12 cellular contexts compared by ENCODE assay signal in the genomic region with DNA sequence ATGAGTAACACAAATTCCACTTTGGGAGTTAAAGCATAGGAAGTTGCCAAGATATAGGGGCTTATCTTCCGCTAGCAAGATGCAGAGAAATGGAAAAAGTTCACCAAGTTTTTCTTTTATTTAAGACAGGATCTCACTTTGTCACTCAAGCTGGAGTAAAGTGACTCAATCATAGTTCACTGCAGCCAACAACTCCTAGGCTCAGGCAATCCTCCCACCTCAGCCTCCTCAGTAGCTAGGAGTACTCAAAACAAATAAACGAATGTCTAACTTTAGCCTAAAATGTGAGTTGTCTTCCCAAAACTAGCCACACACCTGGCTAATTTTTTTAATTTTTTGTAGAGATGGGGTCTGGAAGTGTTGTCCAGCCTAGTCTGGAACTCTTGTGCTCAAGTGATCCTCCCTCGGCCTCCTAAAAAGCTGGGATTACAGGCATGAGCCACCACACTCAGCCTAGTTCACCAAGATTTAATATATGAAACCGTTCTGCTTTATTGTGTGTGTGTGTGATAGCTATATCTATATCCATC. TPM values are rescaled to one million over a fixed set of nuclear protein-coding genes. Genes with fewer than 3 reads are reported as not detected.
A peak's percentile ranks its signal among the peaks of the same experiment; 100 is the strongest.
DNase-seq lines count a peak whose midpoint lies in the region; ATAC-seq, FAIRE-seq and TF ChIP-seq lines count a peak whose summit lies in the region.
"Had no signal": no experiment of that assay in that cellular context is flagged by ENCODE, and none has a peak within 500 bp of the region (broad histone marks: within the 10 kb centered on the region; RNA-seq: fewer than 3 reads in every experiment).

No MANE protein-coding gene starts in this region.

- no peak overlapping the region for H2BK15ac ChIP-seq in mesendoderm (replicated peaks; ENCODE audit: low read depth)

- no peaks in the 10 kb centered on the region for H3K9me3 ChIP-seq in K562 (replicated peaks; ENCODE audit: control insufficient read depth, insufficient read depth, low read depth, low read length)
- H3K9me3 ChIP-seq: BLaER1 had no signal

- H3K4me2 ChIP-seq in K562 (ENCODE audit: insufficient read depth, low read length) (no peak overlapping the region), mesendoderm (ENCODE audit: low read length) (no peak overlapping the region)
- H3K4me2 ChIP-seq: BLaER1 had no signal

- peak; percentile 61 for TF ChIP-seq POLR2A in K562 (conservative IDR thresholded peaks at IDR 0.05)

- H3K36me3 Mint-ChIP-seq in HFFc6 (ENCODE audit: low read depth), result peaks cover 41% of the 10 kb centered on the region

- DNase-seq in AG10803 (ENCODE audit: low read depth) (peak; percentile 74), HFFc6 (peak; percentile 63), K562 (ENCODE audit: extremely low read depth in 1 of 4, low spot score in 3 of 4) (peak in 1 of 4 experiments; percentile 37), mesendoderm (peak; percentile 26), NCI-H1930 (lab: John Stamatoyannopoulos, UW) (no peak), AG20443 (ENCODE audit: low spot score) (no peak)
- DNase-seq: activated CD4-positive, CD25-positive, alpha-beta regulatory T cell; activated effector memory CD4-positive, alpha-beta T cell treated with Interleukin-2 at 50 U/mL for 16 hours; midbrain had no signal

- no TSS peak for BruUV-seq in K562 (replicated peaks; lab: Mats Ljungman, UMichigan)

- H3K9me1 ChIP-seq in K562 (ENCODE audit: control insufficient read depth, insufficient read depth, low read length), result no peaks in the 10 kb centered on the region

- H4K8ac ChIP-seq in mesendoderm (ENCODE audit: low read depth, low read length), result no peak overlapping the region

- H3K36me3 ChIP-seq in K562 (ENCODE audit: control insufficient read depth, insufficient read depth, low read length) (peaks cover 46% of the 10 kb centered on the region), mesendoderm (ENCODE audit: control insufficient read depth, insufficient read depth, low read length) (peaks cover 6% of the 10 kb centered on the region)

- H3K18ac ChIP-seq in mesendoderm (ENCODE audit: low read length), result no peak overlapping the region

- no peak overlapping the region for H3K56ac ChIP-seq in mesendoderm (ENCODE audit: low read length)

- H4K20me1 ChIP-seq in K562 (replicated peaks; ENCODE audit: control insufficient read depth, insufficient read depth, low read length), result no peaks in the 10 kb centered on the region

- H3K4me1 ChIP-seq in K562 (replicated peaks in 1 of 2; ENCODE audit: control insufficient read depth in 2 of 2, insufficient read depth in 2 of 2, low read length in 2 of 2) (0 out of 5 replicates have a peak, but pooled peaks cover 0 to 2% of the 10 kb centered on the region in 2 experiments), mesendoderm (ENCODE audit: control insufficient read depth, low read depth, low read length) (no peaks in the 10 kb centered on the region)

- TF ChIP-seq EP300 in K562 (IDR thresholded peaks at IDR 0.05; ENCODE audit: low read length), result no peak

- in situ Hi-C loops in K562 (cut with MboI), result no loop called here

- no peak overlapping the region for H3K4ac ChIP-seq in mesendoderm (ENCODE audit: low read depth, low read length)

- peaks cover 47% of the 10 kb centered on the region for H3K9me3 Mint-ChIP-seq in HFFc6

- H3K23ac ChIP-seq in mesendoderm (ENCODE audit: low read length), result no peak overlapping the region

- no peak overlapping the region for H2BK5ac ChIP-seq in mesendoderm (ENCODE audit: low read length)

- CTCF ChIA-PET in K562 (lab: Yijun Ruan, JAX; ENCODE audit: low intra/inter-chr PET ratio), result no interaction called here

- WGBS in K562 (ENCODE audit: insufficient coverage, low coverage, missing lambda C conversion rate), result 48% methylated on average over 4 of the region's 4 CpGs
- whole genome bisulfite sequencing in mesendoderm (ENCODE audit: extremely low coverage, insufficient coverage, low lambda C conversion rate), result no CpG with 5 or more reads among the region's 4 CpGs

- ATAC-seq in K562 (peak; percentile 54), HG03521 (IDR thresholded peaks at IDR 0.05; ENCODE audit: unreplicated experiment) (no peak)
- ATAC-seq in activated CD4-positive, CD25-positive, alpha-beta regulatory T cell treated with anti-CD3 and anti-CD28 coated beads, Interleukin-2, amount 50 U/mL, for 24 hours, result no peak

- H3K79me2 ChIP-seq in K562 (ENCODE audit: control insufficient read depth, insufficient read depth, low read length) (no peaks in the 10 kb centered on the region), mesendoderm (ENCODE audit: control insufficient read depth, insufficient read depth, low read length) (no peaks in the 10 kb centered on the region)

- no peak overlapping the region for H3K9ac ChIP-seq in K562 (ENCODE audit: insufficient read depth in 1 of 2, low read depth in 2 of 2, low read length in 2 of 2)
- H3K9ac ChIP-seq in mesendoderm (ENCODE audit: low read length), result no peak overlapping the region
- H3K9ac ChIP-seq: BLaER1 had no signal

- peak overlapping the region; percentile 100 for H3K27ac Mint-ChIP-seq in HFFc6

- peak overlapping the region; percentile 100 for H3K4me3 Mint-ChIP-seq in HFFc6

- H3K27ac ChIP-seq in K562 (ENCODE audit: extremely low read depth, low read depth, low read length), result no peak overlapping the region
- H3K27ac ChIP-seq in mesendoderm (ENCODE audit: low read depth, low read length), result no peak overlapping the region
- H3K27ac ChIP-seq: BLaER1 had no signal

- TF ChIP-seq RAD21 in K562 (CRISPR knock-in tag; conservative IDR thresholded peaks at IDR 0.05 in 1 of 2, IDR thresholded peaks at IDR 0.05 in 1 of 2), result no peak

- H2AFZ ChIP-seq in K562 (ENCODE audit: low read depth, low read length), result no peak overlapping the region

- no peak overlapping the region for H2AK5ac ChIP-seq in mesendoderm (ENCODE audit: low read length)

- no peak for TF ChIP-seq CTCF in AG10803 (conservative IDR thresholded peaks at IDR 0.05; ENCODE audit: low read length)
- TF ChIP-seq CTCF in HFFc6 (IDR thresholded peaks at IDR 0.05), result no peak
- TF ChIP-seq CTCF in K562 (IDR thresholded peaks at IDR 0.05 in 2 of 3, conservative IDR thresholded peaks at IDR 0.05 in 1 of 3; ENCODE audit: insufficient read depth in 2 of 3, low read depth in 1 of 3, low read length in 3 of 3), result no peak

- H3K4me1 Mint-ChIP-seq in HFFc6 (ENCODE audit: low read depth), result peaks cover 59% of the 10 kb centered on the region

- no peak overlapping the region for H2BK120ac ChIP-seq in mesendoderm (ENCODE audit: low read depth, low read length)

- no peaks in the 10 kb centered on the region for H3K79me1 ChIP-seq in mesendoderm (ENCODE audit: low read length)

- POLR2A ChIA-PET in K562 (lab: Yijun Ruan, JAX), result interaction anchor here (0.8 to 1.3 kb wide), 4 partner anchors 8 to 402 kb away, joined by 3 to 5 read pairs (median 4); partner anchors contain the start of gene TRDMT1

- intact Hi-C loops in K562 (cut with micrococcal nuclease), result no loop called here

- H3K27me3 ChIP-seq in K562 (ENCODE audit: control insufficient read depth in 2 of 2, insufficient read depth in 2 of 2, low read length in 2 of 2) (no peaks in the 10 kb centered on the region), mesendoderm (ENCODE audit: insufficient read depth, low read length, poor library complexity) (no peaks in the 10 kb centered on the region)
- H3K27me3 ChIP-seq: BLaER1 had no signal

- H4K5ac ChIP-seq in mesendoderm (ENCODE audit: low read length), result no peak overlapping the region

- H3K27me3 Mint-ChIP-seq in HFFc6 (ENCODE audit: insufficient read depth), result peaks cover 75% of the 10 kb centered on the region

- no peak for FAIRE-seq in K562 (lab: Jason Lieb, UNC)

- H3K4me3 ChIP-seq in AG10803 (ENCODE audit: low read length) (no peak overlapping the region), K562 (no peak overlapping the region), mesendoderm (ENCODE audit: low read length) (no peak overlapping the region)
- H3K4me3 ChIP-seq: BLaER1 had no signal

RNA-seq across cellular contexts. Expression of gene VIM, which starts 9.9 kb away (rescaled TPM):
- over 10,000 TPM in 4 of 6 experiments, 1,000 to 10,000 TPM in 2; 9,623 to 12,540 (median 10,688) TPM for total RNA-seq in HFFc6 (2021; fragmentation: NEBNext Ultra II Directional; extraction: Animal tissue kit (Norgen Biotek cat#: 25700))
- total RNA-seq in K562 (2011; cell fraction: chromatin; rRNA removed; ENCODE audit: low replicate concordance), result 119 and 160 TPM in 2 replicates
- total RNA-seq in K562 (2011; cell fraction: nucleolus; rRNA removed), result 119 and 169 TPM in 2 replicates
- 116 and 178 TPM in 2 replicates for total RNA-seq in K562 (2011; cell fraction: nucleoplasm; rRNA removed)
- total RNA-seq in K562 (2014; rRNA removed) (604 and 655 TPM in 2 replicates), K562 (2014; rRNA removed; fragmentation: Illumina TruSeq; extraction: Trizol) (264 and 301 TPM in 2 replicates), K562 (2015; rRNA removed; fragmentation: Illumina TruSeq; extraction: Trizol) (441 and 490 TPM in 2 replicates), K562 (2021) (571 and 621 TPM in 2 replicates)
- polyA plus RNA-seq in K562 (2011; rRNA removed) (300 and 518 TPM in 2 replicates), K562 (2014; fragmentation: Illumina TruSeq; extraction: Trizol) (458 and 481 TPM in 2 replicates), K562 (2014; fragmentation: Nextera tagmentation; extraction: Ambion mirVana) (100 to 1,000 TPM in 1 of 2 experiments, 10 to 100 TPM in 1; 86.0 to 123 TPM), K562 (2014; rRNA removed) (275 and 383 TPM in 2 replicates)
- polyA plus RNA-seq in K562 (2011; cell fraction: cytosol; rRNA removed), result 296 and 577 TPM in 2 replicates
- polyA plus RNA-seq in K562 (2011; cell fraction: nucleus; rRNA removed), result 267 and 332 TPM in 2 replicates
- polyA plus RNA-seq in K562 (2012), result 869 and 1,478 TPM in 2 replicates
- polyA minus RNA-seq in K562 (2011; rRNA and poly(A)+ RNA removed), result 448 and 611 TPM in 2 replicates
- polyA minus RNA-seq in K562 (2011; cell fraction: cytosol; rRNA and poly(A)+ RNA removed), result 361 and 458 TPM in 2 replicates
- polyA minus RNA-seq in K562 (2011; cell fraction: nucleus; rRNA and poly(A)+ RNA removed), result 168 and 199 TPM in 2 replicates
- 253 TPM for polyA plus RNA-seq in mesendoderm (2013, experiment 1 of 2)
- 277 TPM for polyA plus RNA-seq in mesendoderm (2013, experiment 2 of 2)

RNA-seq across cellular contexts. Expression of gene TRDMT1, which starts 36.5 kb away (rescaled TPM):
- total RNA-seq in HFFc6 (2021; fragmentation: NEBNext Ultra II Directional; extraction: Animal tissue kit (Norgen Biotek cat#: 25700)), result 10 to 100 TPM in 2 of 6 experiments, 1 to 10 TPM in 4; 6.8 to 13.0 (median 8.6) TPM
- 5.7 and 18.9 TPM in 2 replicates for total RNA-seq in K562 (2011; cell fraction: chromatin; rRNA removed; ENCODE audit: low replicate concordance)
- 2.3 and 4.5 TPM in 2 replicates for total RNA-seq in K562 (2011; cell fraction: nucleolus; rRNA removed)
- total RNA-seq in K562 (2011; cell fraction: nucleoplasm; rRNA removed), result 10.6 and 14.4 TPM in 2 replicates
- total RNA-seq in K562 (2014; rRNA removed) (5.6 and 6.9 TPM in 2 replicates), K562 (2014; rRNA removed; fragmentation: Illumina TruSeq; extraction: Trizol) (10.5 and 10.7 TPM in 2 replicates), K562 (2015; rRNA removed; fragmentation: Illumina TruSeq; extraction: Trizol) (5.6 and 7.0 TPM in 2 replicates), K562 (2021) (9.1 and 10.2 TPM in 2 replicates)
- polyA plus RNA-seq in K562 (2011; rRNA removed) (6.9 and 12.6 TPM in 2 replicates), K562 (2014; fragmentation: Illumina TruSeq; extraction: Trizol) (6.5 and 9.6 TPM in 2 replicates), K562 (2014; fragmentation: Nextera tagmentation; extraction: Ambion mirVana) (1 to 10 TPM; 8.7 to 9.3 TPM), K562 (2014; rRNA removed) (5.4 and 6.2 TPM in 2 replicates)
- 1.8 and 2.4 TPM in 2 replicates for polyA plus RNA-seq in K562 (2011; cell fraction: cytosol; rRNA removed)
- polyA plus RNA-seq in K562 (2011; cell fraction: nucleus; rRNA removed), result 5.4 and 6.7 TPM in 2 replicates
- 4.1 and 6.4 TPM in 2 replicates for polyA plus RNA-seq in K562 (2012)
- polyA minus RNA-seq in K562 (2011; rRNA and poly(A)+ RNA removed), result 10.9 and 12.3 TPM in 2 replicates
- polyA minus RNA-seq in K562 (2011; cell fraction: cytosol; rRNA and poly(A)+ RNA removed), result 4.1 and 7.2 TPM in 2 replicates
- 7.5 and 12.0 TPM in 2 replicates for polyA minus RNA-seq in K562 (2011; cell fraction: nucleus; rRNA and poly(A)+ RNA removed)
- polyA plus RNA-seq in mesendoderm (2013, experiment 1 of 2), result 10.3 TPM
- 11.6 TPM for polyA plus RNA-seq in mesendoderm (2013, experiment 2 of 2)

Comparison
In these comparisons a context has a peak if more than half of its experiments do, and no peak if none do; other contexts are left out.
1. DNase-seq: peak in AG10803 (single experiment), HFFc6 (single experiment) and mesendoderm (single experiment); none in NCI-H1930 (0 of 2) and AG20443 (single experiment).
2. RNA of gene VIM, which starts 9.9 kb away (total RNA-seq): 9,623 to 12,540 TPM in HFFc6; 116 to 655 TPM in K562; every median in the first group is over 10 times any median in the second.